ENCODE assay signal across 25 cellular contexts in genomic region chr5:61967681-61968080, GRCh38.
DNase-seq lines count a peak whose midpoint lies in the region; ATAC-seq, FAIRE-seq and TF ChIP-seq lines count a peak whose summit lies in the region.
"Had no signal": no experiment of that assay in that cellular context is flagged by ENCODE, and none has a peak within 500 bp of the region (broad histone marks: within the 10 kb centered on the region; RNA-seq: fewer than 3 reads in every experiment).

No MANE protein-coding gene starts in this region.

- no peaks in the 10 kb centered on the region for H3K79me1 ChIP-seq in mesendoderm (ENCODE audit: low read length)

- BruUV-seq in HepG2 (replicated peaks; lab: Mats Ljungman, UMichigan), result no TSS peak

- H3K27me3 ChIP-seq in HepG2 (ENCODE audit: control insufficient read depth in 1 of 2, insufficient read depth in 2 of 2, low read length in 2 of 2) (no peaks in the 10 kb centered on the region; a peak in 2 of 5 replicates), right lobe of liver (no peaks in the 10 kb centered on the region), endodermal cell (ENCODE audit: control insufficient read depth, insufficient read depth, low read length, poor library complexity, severe bottlenecking) (no peaks in the 10 kb centered on the region), mesendoderm (ENCODE audit: insufficient read depth, low read length, poor library complexity) (no peaks in the 10 kb centered on the region), SJCRH30 (peaks cover 4% of the 10 kb centered on the region; the same call in 1 of the 2 replicates)
- H3K27me3 ChIP-seq: BE2C, BLaER1 had no signal

- H2AK5ac ChIP-seq in mesendoderm (ENCODE audit: low read length), result no peak overlapping the region

- H3K4me1 ChIP-seq in HepG2 (ENCODE audit: insufficient read depth, low read length), result no peaks in the 10 kb centered on the region
- H3K4me1 ChIP-seq in right lobe of liver, result no peaks in the 10 kb centered on the region
- H3K4me1 ChIP-seq in endodermal cell (ENCODE audit: control insufficient read depth, insufficient read depth, low read length), result peaks cover 12% of the 10 kb centered on the region
- H3K4me1 ChIP-seq in mesendoderm (ENCODE audit: control insufficient read depth, low read depth, low read length), result peaks cover 6% of the 10 kb centered on the region
- no peaks in the 10 kb centered on the region for H3K4me1 ChIP-seq in SJCRH30
- H3K4me1 ChIP-seq: BE2C, BLaER1 had no signal

- FAIRE-seq in HepG2 (lab: Jason Lieb, UNC), result no peak
- peak; percentile 77 for FAIRE-seq in urothelium cell line (lab: Jason Lieb, UNC)
- FAIRE-seq: G401.6, GM12891, GM19239 had no signal

- H3K27me3 Mint-ChIP-seq in endodermal cell (ENCODE audit: insufficient read depth), result no peaks in the 10 kb centered on the region
- no peaks in the 10 kb centered on the region for H3K27me3 Mint-ChIP-seq in activated CD4-positive, alpha-beta memory T cell treated with anti-CD3 and anti-CD28 coated beads for 36 hours

- no peak overlapping the region for H2BK15ac ChIP-seq in mesendoderm (replicated peaks; ENCODE audit: low read depth)

- TF ChIP-seq EP300 in HepG2 (IDR thresholded peaks at IDR 0.05; ENCODE audit: low read depth in 2 of 2, low read length in 2 of 2), result no peak
- TF ChIP-seq EP300 in HepG2 (CRISPR knock-in tag; IDR thresholded peaks at IDR 0.05; ENCODE audit: borderline replicate concordance), result no peak

- H3K4me3 Mint-ChIP-seq in endodermal cell, result no peak overlapping the region
- no peak overlapping the region for H3K4me3 Mint-ChIP-seq in activated CD4-positive, alpha-beta memory T cell treated with anti-CD3 and anti-CD28 coated beads for 36 hours
- H3K4me3 Mint-ChIP-seq: CD14-positive monocyte; CD4-positive, alpha-beta memory T cell; CD4-positive, CD25-positive, alpha-beta regulatory T cell; CD8-positive, alpha-beta memory T cell had no signal

- H2AFZ ChIP-seq in HepG2 (ENCODE audit: low read length), result no peak overlapping the region

- no peak overlapping the region for H3K4ac ChIP-seq in mesendoderm (ENCODE audit: low read depth, low read length)

- intact Hi-C loops in HepG2 (cut with micrococcal nuclease; ENCODE audit: unreplicated experiment) (no loop called here), right lobe of liver (cut with DNase I) (no loop called here)
- intact Hi-C loops in activated CD4-positive, alpha-beta memory T cell treated with anti-CD3 and anti-CD28 coated beads for 36 hours (cut with micrococcal nuclease), result no loop called here

- H3K56ac ChIP-seq in mesendoderm (ENCODE audit: low read length), result peak overlapping the region; percentile 51

- no peak for TF ChIP-seq CTCF in HepG2 (CRISPR knock-in tag; IDR thresholded peaks at IDR 0.05)
- TF ChIP-seq CTCF in right lobe of liver (IDR thresholded peaks at IDR 0.05), result no peak
- no peak for TF ChIP-seq CTCF in endodermal cell (conservative IDR thresholded peaks at IDR 0.05)

- H3K27ac ChIP-seq in HepG2 (ENCODE audit: extremely low read length, insufficient read depth, low read length) (no peak overlapping the region), right lobe of liver (no peak overlapping the region), endodermal cell (ENCODE audit: low read depth, low read length) (no peak overlapping the region), mesendoderm (ENCODE audit: low read depth, low read length) (no peak overlapping the region), SJCRH30 (no peak overlapping the region)
- H3K27ac ChIP-seq: 22Rv1, BLaER1 had no signal

- H3K36me3 ChIP-seq in HepG2 (replicated peaks in 1 of 2; ENCODE audit: control insufficient read depth in 1 of 2, insufficient read depth in 2 of 2, low read length in 2 of 2) (no peaks in the 10 kb centered on the region), right lobe of liver (no peaks in the 10 kb centered on the region), endodermal cell (ENCODE audit: control insufficient read depth, insufficient read depth, low read length) (no peaks in the 10 kb centered on the region), mesendoderm (ENCODE audit: control insufficient read depth, insufficient read depth, low read length) (no peaks in the 10 kb centered on the region), SJCRH30 (no peaks in the 10 kb centered on the region)
- H3K36me3 ChIP-seq: BE2C, BLaER1 had no signal

- H3K4me3 ChIP-seq in HepG2 (replicated peaks in 1 of 3; ENCODE audit: insufficient read depth in 1 of 3, low read depth in 2 of 3, low read length in 3 of 3), result no peak overlapping the region
- no peak overlapping the region for H3K4me3 ChIP-seq in right lobe of liver
- no peak overlapping the region for H3K4me3 ChIP-seq in endodermal cell (ENCODE audit: low read length)
- H3K4me3 ChIP-seq in mesendoderm (ENCODE audit: low read length), result no peak overlapping the region
- H3K4me3 ChIP-seq in SJCRH30, result no peak overlapping the region
- H3K4me3 ChIP-seq: BLaER1 had no signal

- no peak for TF ChIP-seq RAD21 in HepG2 (CRISPR knock-in tag; IDR thresholded peaks at IDR 0.05)

- H3K18ac ChIP-seq in mesendoderm (ENCODE audit: low read length), result no peak overlapping the region

- ATAC-seq in HepG2 (no peak), right lobe of liver (no peak)

- H3K4me2 ChIP-seq in HepG2 (ENCODE audit: low read depth, low read length), result no peak overlapping the region
- no peak overlapping the region for H3K4me2 ChIP-seq in mesendoderm (ENCODE audit: low read length)
- H3K4me2 ChIP-seq: BLaER1 had no signal

- peaks cover 26% of the 10 kb centered on the region for H3K4me1 Mint-ChIP-seq in endodermal cell
- H3K4me1 Mint-ChIP-seq in activated CD4-positive, alpha-beta memory T cell treated with anti-CD3 and anti-CD28 coated beads for 36 hours (ENCODE audit: low read depth), result no peaks in the 10 kb centered on the region
- H3K4me1 Mint-ChIP-seq: CD4-positive, alpha-beta memory T cell; CD8-positive, alpha-beta memory T cell had no signal

- no peak overlapping the region for H2BK5ac ChIP-seq in mesendoderm (ENCODE audit: low read length)

- no peak overlapping the region for H3K9ac ChIP-seq in HepG2 (ENCODE audit: insufficient read depth, low read depth, low read length)
- no peak overlapping the region for H3K9ac ChIP-seq in endodermal cell (ENCODE audit: extremely low read depth, low read length, poor library complexity, severe bottlenecking)
- no peak overlapping the region for H3K9ac ChIP-seq in mesendoderm (ENCODE audit: low read length)
- H3K9ac ChIP-seq: BLaER1 had no signal

- no peak for DNase-seq in HepG2 (ENCODE audit: low spot score)
- no peak for DNase-seq in right lobe of liver
- DNase-seq in endodermal cell, result no peak
- no peak for DNase-seq in mesendoderm
- DNase-seq in urothelium cell line (ENCODE audit: low spot score), result no peak
- DNase-seq in activated CD4-positive, alpha-beta memory T cell treated with anti-CD3 and anti-CD28 coated beads for 36 hours, result no peak
- no peak for DNase-seq in activated naive CD4-positive, alpha-beta T cell treated with Interleukin-2 at 50 U/mL for 16 hours
- no peak for DNase-seq in SJCRH30
- DNase-seq: ACHN; BE2C; C1 segment of cervical spinal cord; CD4-positive, alpha-beta memory T cell; CD4-positive, CD25-positive, alpha-beta regulatory T cell; CD8-positive, alpha-beta memory T cell; DMS 273 treated with DMSO at 0.1 percent for 48 hours; DMS153; DMS79; DND-41; GF-D8 had no signal

- CTCF ChIA-PET in HepG2 (lab: Yijun Ruan, JAX; ENCODE audit: low intra/inter-chr PET ratio, low total read pairs), result no interaction called here
- CTCF ChIA-PET in activated CD4-positive, alpha-beta memory T cell treated with anti-CD3 and anti-CD28 coated beads for 36 hours (lab: Charles Lee), result no interaction called here

- no peak for TF ChIP-seq POLR2A in HepG2 (IDR thresholded peaks at IDR 0.05; ENCODE audit: insufficient read depth in 1 of 2, low read depth in 2 of 2, low read length in 2 of 2)
- TF ChIP-seq POLR2A in right lobe of liver (IDR thresholded peaks at IDR 0.05), result no peak

- H3K9me3 Mint-ChIP-seq in endodermal cell, result no peaks in the 10 kb centered on the region
- H3K9me3 Mint-ChIP-seq in activated CD4-positive, alpha-beta memory T cell treated with anti-CD3 and anti-CD28 coated beads for 36 hours, result no peaks in the 10 kb centered on the region
- H3K9me3 Mint-ChIP-seq: CD8-positive, alpha-beta memory T cell had no signal

- 3% methylated on average over 3 of the region's 3 CpGs for WGBS in HepG2 (ENCODE audit: low lambda C conversion rate)
- 66% methylated on average over 3 of the region's 3 CpGs for WGBS in right lobe of liver (ENCODE audit: insufficient coverage, low coverage, low lambda C conversion rate, missing lambda C conversion rate)
- WGBS in endodermal cell (ENCODE audit: insufficient coverage in 1 of 2, insufficient read length in 1 of 2), 2 experiments, result 94% methylated on average over 3 of the region's 3 CpGs; no CpG with 5 or more reads in 1 of the 2 experiments
- no CpG with 5 or more reads among the region's 3 CpGs for WGBS in mesendoderm (ENCODE audit: extremely low coverage, insufficient coverage, low lambda C conversion rate)

- H3K27ac Mint-ChIP-seq in endodermal cell, result peak overlapping the region; percentile 4
- no peak overlapping the region for H3K27ac Mint-ChIP-seq in activated CD4-positive, alpha-beta memory T cell treated with anti-CD3 and anti-CD28 coated beads for 36 hours
- H3K27ac Mint-ChIP-seq: CD4-positive, alpha-beta memory T cell; CD4-positive, CD25-positive, alpha-beta regulatory T cell; CD8-positive, alpha-beta memory T cell had no signal

- H4K5ac ChIP-seq in mesendoderm (ENCODE audit: low read length), result no peak overlapping the region

- H3K79me2 ChIP-seq in HepG2 (ENCODE audit: insufficient read depth, low read length) (no peaks in the 10 kb centered on the region), mesendoderm (ENCODE audit: control insufficient read depth, insufficient read depth, low read length) (no peaks in the 10 kb centered on the region)

- H3K36me3 Mint-ChIP-seq in endodermal cell (ENCODE audit: low read depth), result no peaks in the 10 kb centered on the region
- H3K36me3 Mint-ChIP-seq in activated CD4-positive, alpha-beta memory T cell treated with anti-CD3 and anti-CD28 coated beads for 36 hours, result no peaks in the 10 kb centered on the region
- H3K36me3 Mint-ChIP-seq: CD14-positive monocyte; CD4-positive, alpha-beta memory T cell; CD4-positive, CD25-positive, alpha-beta regulatory T cell; CD8-positive, alpha-beta memory T cell had no signal

- POLR2A ChIA-PET in HepG2 (lab: Yijun Ruan, JAX), result no interaction called here
- POLR2A ChIA-PET in activated CD4-positive, alpha-beta memory T cell treated with anti-CD3 and anti-CD28 coated beads for 36 hours (lab: Charles Lee), result no interaction called here

- no peaks in the 10 kb centered on the region for H3K9me3 ChIP-seq in HepG2 (ENCODE audit: low read length)
- no peaks in the 10 kb centered on the region for H3K9me3 ChIP-seq in right lobe of liver
- no peaks in the 10 kb centered on the region for H3K9me3 ChIP-seq in endodermal cell (ENCODE audit: control insufficient read depth, low read length)
- H3K9me3 ChIP-seq in SJCRH30 (replicated peaks), result no peaks in the 10 kb centered on the region
- H3K9me3 ChIP-seq: BE2C, BLaER1 had no signal

- no peak overlapping the region for H3K23ac ChIP-seq in mesendoderm (ENCODE audit: low read length)

- no peak overlapping the region for H4K8ac ChIP-seq in mesendoderm (ENCODE audit: low read depth, low read length)

- in situ Hi-C loops in HepG2 (cut with HindIII; ENCODE audit: extremely low pct_ligation_motif_present, low pct_unique_long_range_greater_than_20kb), result no loop called here

- H4K20me1 ChIP-seq in HepG2 (ENCODE audit: insufficient read depth, low read length), result no peaks in the 10 kb centered on the region
- H4K20me1 ChIP-seq: BLaER1 had no signal

- no peak overlapping the region for H2BK120ac ChIP-seq in mesendoderm (ENCODE audit: low read depth, low read length)
